2 cellular contexts compared by ENCODE assay signal in the genomic region with DNA sequence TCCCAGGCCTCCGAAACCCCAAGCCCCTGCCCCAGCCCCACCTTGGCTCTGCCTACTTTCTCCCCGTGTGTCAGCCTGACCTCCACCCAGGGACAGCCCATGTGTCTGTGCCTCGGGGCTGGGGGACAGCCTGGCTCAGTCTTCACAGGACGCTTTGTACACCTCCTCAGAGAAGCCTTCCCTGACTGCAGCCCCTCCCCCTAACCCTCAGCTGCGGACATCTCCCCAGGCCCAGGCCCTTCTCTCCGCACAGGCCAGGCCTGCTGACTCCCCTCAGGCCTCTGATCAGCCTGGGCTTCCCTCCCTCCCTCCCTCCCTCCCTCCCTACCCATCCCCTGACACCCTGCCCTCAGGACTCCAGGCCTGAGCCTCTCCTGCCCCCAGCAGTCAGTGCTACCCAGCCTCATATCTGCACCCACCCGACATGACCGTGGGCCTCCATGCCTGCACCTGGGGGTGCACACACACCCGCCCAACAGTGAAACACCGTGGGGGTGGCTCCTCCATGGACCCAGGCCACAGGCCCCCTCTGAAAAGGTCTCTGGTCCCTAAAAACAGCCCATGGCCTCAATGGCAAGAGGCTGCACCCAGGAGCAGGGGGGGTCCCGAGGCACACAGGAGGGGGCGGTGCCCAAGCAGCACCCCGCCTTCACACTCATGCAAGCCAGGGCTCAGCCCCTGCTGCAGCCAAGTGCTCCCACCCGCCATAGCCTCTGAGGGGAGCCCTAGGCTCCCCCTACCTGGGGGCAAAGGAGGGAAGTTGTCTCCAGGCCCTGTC.
TF ChIP-seq lines count a peak whose summit lies in the region.

No MANE protein-coding gene starts in this region.

TF ChIP-seq in SK-N-SH, 30 proteins besides CTCF, POLR2A, EP300 and RAD21 (continued from another document):
- no peak for TF ChIP-seq TCF12 (IDR thresholded peaks at IDR 0.05)
- no peak for TF ChIP-seq GATA2 (CRISPR knock-in tag; IDR thresholded peaks at IDR 0.05)
- TF ChIP-seq, protein P1, sequence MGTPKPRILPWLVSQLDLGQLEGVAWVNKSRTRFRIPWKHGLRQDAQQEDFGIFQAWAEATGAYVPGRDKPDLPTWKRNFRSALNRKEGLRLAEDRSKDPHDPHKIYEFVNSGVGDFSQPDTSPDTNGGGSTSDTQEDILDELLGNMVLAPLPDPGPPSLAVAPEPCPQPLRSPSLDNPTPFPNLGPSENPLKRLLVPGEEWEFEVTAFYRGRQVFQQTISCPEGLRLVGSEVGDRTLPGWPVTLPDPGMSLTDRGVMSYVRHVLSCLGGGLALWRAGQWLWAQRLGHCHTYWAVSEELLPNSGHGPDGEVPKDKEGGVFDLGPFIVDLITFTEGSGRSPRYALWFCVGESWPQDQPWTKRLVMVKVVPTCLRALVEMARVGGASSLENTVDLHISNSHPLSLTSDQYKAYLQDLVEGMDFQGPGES (IDR thresholded peaks at IDR 0.05; ENCODE audit: low read depth, low read length): no peak
- TF ChIP-seq MEF2A (IDR thresholded peaks at IDR 0.05; ENCODE audit: borderline replicate concordance, low read depth): no peak
- no peak for TF ChIP-seq FOXJ3 (CRISPR knock-in tag; IDR thresholded peaks at IDR 0.05)
- no peak for TF ChIP-seq EZH2phosphoT487 (IDR thresholded peaks at IDR 0.05; ENCODE audit: borderline replicate concordance, low read depth)
- no peak for TF ChIP-seq GABPA (IDR thresholded peaks at IDR 0.05; ENCODE audit: low read depth)
- TF ChIP-seq, protein P2, sequence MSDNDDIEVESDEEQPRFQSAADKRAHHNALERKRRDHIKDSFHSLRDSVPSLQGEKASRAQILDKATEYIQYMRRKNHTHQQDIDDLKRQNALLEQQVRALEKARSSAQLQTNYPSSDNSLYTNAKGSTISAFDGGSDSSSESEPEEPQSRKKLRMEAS (IDR thresholded peaks at IDR 0.05; ENCODE audit: low read depth): no peak
TF ChIP-seq in SK-N-SH: peak in this region for 0.

TF ChIP-seq in SK-N-SH treated with all-trans-retinoic acid at 6 μM for 48 hours, 23 proteins besides CTCF, POLR2A, EP300 and RAD21 (continued from another document):
- no peak for TF ChIP-seq BACH2 (CRISPR knock-in tag; IDR thresholded peaks at IDR 0.05; ENCODE audit: borderline replicate concordance)
